13 cellular contexts compared by ENCODE assay signal in genomic region chr20:49824206-49824605, GRCh38. TPM values are rescaled to one million over a fixed set of nuclear protein-coding genes. Genes with fewer than 3 reads are reported as not detected.
DNase-seq lines count a peak whose midpoint lies in the region; ATAC-seq and TF ChIP-seq lines count a peak whose summit lies in the region.
"Had no signal": no experiment of that assay in that cellular context is flagged by ENCODE, and none has a peak within 500 bp of the region (broad histone marks: within the 10 kb centered on the region; RNA-seq: fewer than 3 reads in every experiment).

No MANE protein-coding gene starts in this region.

- peaks cover 0 to 1% (median 0%) of the 10 kb centered on the region in 7 donors for H3K9me3 Mint-ChIP-seq in CD4-positive, CD25-positive, alpha-beta regulatory T cell
- no peaks in the 10 kb centered on the region for H3K9me3 Mint-ChIP-seq in HFFc6

- no peaks in the 10 kb centered on the region for H3K27me3 Mint-ChIP-seq in CD4-positive, CD25-positive, alpha-beta regulatory T cell
- no peaks in the 10 kb centered on the region; the same call in 1 of the 2 replicates for H3K27me3 Mint-ChIP-seq in HFFc6 (ENCODE audit: insufficient read depth)
- H3K27me3 Mint-ChIP-seq: progenitor cell of endocrine pancreas; stimulated activated naive CD8-positive, alpha-beta T cell treated with anti-CD3 and anti-CD28 coated beads, Interleukin-15, amount 100 ng/mL, for 72 hours had no signal

- peaks cover 7% of the 10 kb centered on the region for H3K79me2 ChIP-seq in osteoblast (ENCODE audit: insufficient read depth, low read length)

- peaks cover 38% of the 10 kb centered on the region for H3K36me3 Mint-ChIP-seq in CD4-positive, CD25-positive, alpha-beta regulatory T cell
- peaks cover 33% of the 10 kb centered on the region for H3K36me3 Mint-ChIP-seq in HFFc6 (ENCODE audit: low read depth)

- H3K4me2 ChIP-seq in osteoblast (ENCODE audit: insufficient read depth, low read length), result no peak overlapping the region

- TF ChIP-seq CTCF in HFFc6 (IDR thresholded peaks at IDR 0.05) (no peak), prostate gland (IDR thresholded peaks at IDR 0.05) (no peak), osteoblast (IDR thresholded peaks at IDR 0.05; ENCODE audit: extremely low read depth, low read depth, low read length) (no peak)

- no peak for ATAC-seq in CD4-positive, CD25-positive, alpha-beta regulatory T cell (ENCODE audit: low read depth in 2 of 2)

- intact Hi-C loops in prostate gland (cut with DNase I) (no loop called here), posterior cingulate gyrus (cut with DNase I) (no loop called here)

- 52% methylated on average over 2 of the region's 2 CpGs for WGBS in prostate gland

- H3K36me3 ChIP-seq in CD4-positive, CD25-positive, alpha-beta regulatory T cell (ENCODE audit: control insufficient read depth, insufficient read depth, low read length), result peaks cover 58% of the 10 kb centered on the region
- H3K36me3 ChIP-seq in prostate gland (peaks cover 0 to 4% of the 10 kb centered on the region in 2 donors), osteoblast (ENCODE audit: insufficient read depth, low read length) (peaks cover 39% of the 10 kb centered on the region)

- H3K27ac Mint-ChIP-seq in CD4-positive, CD25-positive, alpha-beta regulatory T cell, result peak overlapping the region; percentile 90 to 97 (median 91)
- H3K27ac Mint-ChIP-seq in HFFc6, result peak overlapping the region; percentile 55

- no peak overlapping the region for H2AFZ ChIP-seq in osteoblast (ENCODE audit: low read length)

- peaks cover 24 to 63% (median 54%) of the 10 kb centered on the region in 4 donors for H3K4me1 Mint-ChIP-seq in CD4-positive, CD25-positive, alpha-beta regulatory T cell
- H3K4me1 Mint-ChIP-seq in HFFc6 (ENCODE audit: low read depth), result peaks cover 45% of the 10 kb centered on the region

- TF ChIP-seq POLR2A in prostate gland (IDR thresholded peaks at IDR 0.05), result no peak

- DNase-seq in CD4-positive, CD25-positive, alpha-beta regulatory T cell, result no peak
- DNase-seq in HFFc6, result peak; percentile 66
- DNase-seq in caudate nucleus (lab: John Stamatoyannopoulos, UW), result no peak
- DNase-seq in prostate gland (ENCODE audit: low spot score), result no peak
- no peak for DNase-seq in posterior cingulate gyrus
- no peak for DNase-seq in osteoblast (ENCODE audit: insufficient read length, low spot score, missing footprints)
- no peak for DNase-seq in T1000 (lab: John Stamatoyannopoulos, UW)
- no peak for DNase-seq in NCI-H1417 treated with DMSO at 0.1 percent for 48 hours (lab: John Stamatoyannopoulos, UW)
- DNase-seq: activated CD4-positive, alpha-beta T cell treated with anti-CD3 and anti-CD28 coated beads, Interleukin-2, amount 50 U/mL, for 4 hours; mesendoderm; stimulated activated naive CD8-positive, alpha-beta T cell treated with anti-CD3 and anti-CD28 coated beads, Interleukin-15, amount 100 ng/mL, for 72 hours had no signal

- peak overlapping the region; percentile 15 to 78 (median 65) for H3K4me3 Mint-ChIP-seq in CD4-positive, CD25-positive, alpha-beta regulatory T cell
- peak overlapping the region; percentile 2; the same call in 1 of the 2 replicates for H3K4me3 Mint-ChIP-seq in HFFc6

- no peaks in the 10 kb centered on the region for H4K20me1 ChIP-seq in osteoblast (ENCODE audit: insufficient read depth, low read length)

- no peaks in the 10 kb centered on the region for H3K27me3 ChIP-seq in CD4-positive, CD25-positive, alpha-beta regulatory T cell (ENCODE audit: control insufficient read depth, insufficient read depth, low read length)
- H3K27me3 ChIP-seq in prostate gland (replicated peaks; ENCODE audit: insufficient read depth), result no peaks in the 10 kb centered on the region
- no peaks in the 10 kb centered on the region for H3K27me3 ChIP-seq in osteoblast (ENCODE audit: insufficient read depth, low read length)

- no peaks in the 10 kb centered on the region for H3K9me3 ChIP-seq in CD4-positive, CD25-positive, alpha-beta regulatory T cell (ENCODE audit: control insufficient read depth in 2 of 2, low read length in 2 of 2)
- no peaks in the 10 kb centered on the region for H3K9me3 ChIP-seq in prostate gland
- no peaks in the 10 kb centered on the region for H3K9me3 ChIP-seq in osteoblast (ENCODE audit: low read depth, low read length)

- peak overlapping the region; percentile 83 for H3K27ac ChIP-seq in CD4-positive, CD25-positive, alpha-beta regulatory T cell (ENCODE audit: insufficient read depth, low read length, poor library complexity, severe bottlenecking)
- peak overlapping the region; percentile 44 for H3K27ac ChIP-seq in caudate nucleus (ENCODE audit: low read depth, low read length)
- peak overlapping the region; percentile 8 to 27 for H3K27ac ChIP-seq in prostate gland
- no peak overlapping the region for H3K27ac ChIP-seq in osteoblast (ENCODE audit: low read depth, low read length)
- H3K27ac ChIP-seq: coronary artery had no signal

- peak overlapping the region; percentile 68 for H3K4me3 ChIP-seq in CD4-positive, CD25-positive, alpha-beta regulatory T cell (ENCODE audit: low read depth, low read length)
- H3K4me3 ChIP-seq in prostate gland (no peak overlapping the region), osteoblast (ENCODE audit: insufficient read depth, low read length) (no peak overlapping the region)
- H3K4me3 ChIP-seq: coronary artery had no signal

- H3K4me1 ChIP-seq in CD4-positive, CD25-positive, alpha-beta regulatory T cell (ENCODE audit: control insufficient read depth, insufficient read depth, low read length, poor library complexity, severe bottlenecking), result peaks cover 32% of the 10 kb centered on the region
- peaks cover 3% of the 10 kb centered on the region for H3K4me1 ChIP-seq in prostate gland (replicated peaks)
- peaks cover 18% of the 10 kb centered on the region for H3K4me1 ChIP-seq in osteoblast (ENCODE audit: insufficient read depth, low read length)

RNA-seq across cellular contexts. Expression of gene SLC9A8, which starts 11.6 kb away (rescaled TPM):
- total RNA-seq in CD4-positive, CD25-positive, alpha-beta regulatory T cell, result 47.4 TPM
- 1 to 10 TPM; 4.9 to 8.7 (median 7.0) TPM for polyA plus RNA-seq in CD4-positive, CD25-positive, alpha-beta regulatory T cell
- 1 to 10 TPM; 7.1 to 8.0 (median 7.4) TPM for total RNA-seq in HFFc6 (2021; fragmentation: NEBNext Ultra II Directional; extraction: Animal tissue kit (Norgen Biotek cat#: 25700))
- total RNA-seq in prostate gland (10 to 100 TPM; 13.5 to 26.4 TPM), osteoblast (6.9 and 9.7 TPM in 2 replicates)
